8 cellular contexts compared by ENCODE assay signal in genomic region chr11:122983438-122984185, GRCh38. TPM values are rescaled to one million over a fixed set of nuclear protein-coding genes. Genes with fewer than 3 reads are reported as not detected.
DNase-seq lines count a peak whose midpoint lies in the region; ATAC-seq and TF ChIP-seq lines count a peak whose summit lies in the region.

No MANE protein-coding gene starts in this region.

- WGBS in thymus = 10% methylated on average over 26 of the region's 26 CpGs

- no peak overlapping the region for H3K27ac ChIP-seq in left lung
- no peak overlapping the region for H3K27ac ChIP-seq in thymus (ENCODE audit: low read depth)
- no peak overlapping the region for H3K27ac ChIP-seq in foreskin keratinocyte

- H3K27me3 ChIP-seq in left lung (peaks cover 89 to 100% of the 10 kb centered on the region in 2 donors), thymus (ENCODE audit: control insufficient read depth, insufficient read depth) (peaks cover 72% of the 10 kb centered on the region), foreskin keratinocyte (peaks cover 100% of the 10 kb centered on the region)

- H3K4me1 Mint-ChIP-seq in activated T-cell treated with anti-CD3 and anti-CD28 coated beads, Interleukin-2, amount 50 U/mL, for 24 hours (ENCODE audit: low read depth) = peaks cover 24% of the 10 kb centered on the region
- peaks cover 5% of the 10 kb centered on the region for H3K4me1 Mint-ChIP-seq in activated T-helper 2 cell treated with anti-CD3 and anti-CD28 coated beads, Interferon-gamma antibody, Interleukin-2, Interleukin-4, amounts not matched to agents 10 μg/mL and 5 μg/mL and 100 μg/mL, durations not matched to agents 14 hours and 24 hours and 36 hours (ENCODE audit: low read depth)

- no peak for ATAC-seq in left lung
- no peak for ATAC-seq in foreskin keratinocyte
- ATAC-seq in GM19395 (IDR thresholded peaks at IDR 0.05; ENCODE audit: unreplicated experiment) = no peak
- ATAC-seq in GM21529 (IDR thresholded peaks at IDR 0.05; ENCODE audit: unreplicated experiment) = no peak

- peaks cover 87% of the 10 kb centered on the region for H3K27me3 Mint-ChIP-seq in activated T-cell treated with anti-CD3 and anti-CD28 coated beads, Interleukin-2, amount 50 U/mL, for 24 hours
- H3K27me3 Mint-ChIP-seq in activated T-helper 2 cell treated with anti-CD3 and anti-CD28 coated beads, Interferon-gamma antibody, Interleukin-2, Interleukin-4, amounts not matched to agents 10 μg/mL and 5 μg/mL and 100 μg/mL, durations not matched to agents 14 hours and 24 hours and 36 hours (ENCODE audit: low read depth) = peaks cover 85% of the 10 kb centered on the region

- H3K4me1 ChIP-seq in left lung (peaks cover 3 to 17% of the 10 kb centered on the region in 2 donors), thymus (ENCODE audit: control insufficient read depth, insufficient read depth, low read length) (no peaks in the 10 kb centered on the region), foreskin keratinocyte (no peaks in the 10 kb centered on the region)

- H3K9me3 Mint-ChIP-seq in activated T-cell treated with anti-CD3 and anti-CD28 coated beads, Interleukin-2, amount 50 U/mL, for 24 hours = no peaks in the 10 kb centered on the region
- H3K9me3 Mint-ChIP-seq in activated T-helper 2 cell treated with anti-CD3 and anti-CD28 coated beads, Interferon-gamma antibody, Interleukin-2, Interleukin-4, amounts not matched to agents 10 μg/mL and 5 μg/mL and 100 μg/mL, durations not matched to agents 14 hours and 24 hours and 36 hours = no peaks in the 10 kb centered on the region

- peak overlapping the region; percentile 84 for H3K4me3 Mint-ChIP-seq in activated T-cell treated with anti-CD3 and anti-CD28 coated beads, Interleukin-2, amount 50 U/mL, for 24 hours
- H3K4me3 Mint-ChIP-seq in activated T-helper 2 cell treated with anti-CD3 and anti-CD28 coated beads, Interferon-gamma antibody, Interleukin-2, Interleukin-4, amounts not matched to agents 10 μg/mL and 5 μg/mL and 100 μg/mL, durations not matched to agents 14 hours and 24 hours and 36 hours (ENCODE audit: low read depth) = peak overlapping the region; percentile 37

- TF ChIP-seq CTCF in left lung (IDR thresholded peaks at IDR 0.05) = no peak
- no peak for TF ChIP-seq CTCF in foreskin keratinocyte (conservative IDR thresholded peaks at IDR 0.05)

- H3K36me3 Mint-ChIP-seq in activated T-cell treated with anti-CD3 and anti-CD28 coated beads, Interleukin-2, amount 50 U/mL, for 24 hours (ENCODE audit: low read depth) = peaks cover 1% of the 10 kb centered on the region
- H3K36me3 Mint-ChIP-seq in activated T-helper 2 cell treated with anti-CD3 and anti-CD28 coated beads, Interferon-gamma antibody, Interleukin-2, Interleukin-4, amounts not matched to agents 10 μg/mL and 5 μg/mL and 100 μg/mL, durations not matched to agents 14 hours and 24 hours and 36 hours (ENCODE audit: low read depth) = peaks cover 4% of the 10 kb centered on the region

- no peak for DNase-seq in activated T-cell treated with anti-CD3 and anti-CD28 coated beads, Interleukin-2, amount 50 U/mL, for 24 hours
- no peak for DNase-seq in activated T-cell treated with anti-CD3 and anti-CD28 coated beads, Interleukin-2, amount 50 U/mL, for 1 hour
- DNase-seq in activated T-helper 2 cell treated with anti-CD3 and anti-CD28 coated beads, Interferon-gamma antibody, Interleukin-2, Interleukin-4, amounts not matched to agents 10 μg/mL and 5 μg/mL and 100 μg/mL, durations not matched to agents 14 hours and 24 hours and 36 hours (ENCODE audit: low spot score) = no peak
- DNase-seq in left lung (no peak), foreskin keratinocyte (no peak)

- peak overlapping the region; percentile 49 to 55 for H3K4me3 ChIP-seq in left lung
- peak overlapping the region; percentile 43 for H3K4me3 ChIP-seq in thymus (ENCODE audit: low read length)

- intact Hi-C loops in activated T-helper 2 cell treated with anti-CD3 and anti-CD28 coated beads, Interferon-gamma antibody, Interleukin-2, Interleukin-4, amounts not matched to agents 10 μg/mL and 5 μg/mL and 100 μg/mL, durations not matched to agents 14 hours and 24 hours and 36 hours (cut with micrococcal nuclease) = loop anchor here (5.0 to 10.0 kb wide), 3 partner anchors 101 to 1881 kb away; partner anchors contain the start of genes CLMP, JHY and ROBO3
- intact Hi-C loops in left lung (cut with DNase I) = no loop called here

- no peaks in the 10 kb centered on the region for H3K9me3 ChIP-seq in left lung
- H3K9me3 ChIP-seq in thymus (ENCODE audit: control insufficient read depth) = peaks cover 1% of the 10 kb centered on the region

- H3K36me3 ChIP-seq in left lung (no peaks in the 10 kb centered on the region), thymus (ENCODE audit: control insufficient read depth, insufficient read depth) (no peaks in the 10 kb centered on the region)

- H3K27ac Mint-ChIP-seq in activated T-cell treated with anti-CD3 and anti-CD28 coated beads, Interleukin-2, amount 50 U/mL, for 24 hours = no peak overlapping the region
- no peak overlapping the region for H3K27ac Mint-ChIP-seq in activated T-helper 2 cell treated with anti-CD3 and anti-CD28 coated beads, Interferon-gamma antibody, Interleukin-2, Interleukin-4, amounts not matched to agents 10 μg/mL and 5 μg/mL and 100 μg/mL, durations not matched to agents 14 hours and 24 hours and 36 hours

RNA-seq across cellular contexts. Expression of gene BSX, which starts 2.0 kb away (rescaled TPM):
- not detected in 2 replicates for total RNA-seq in activated T-helper 2 cell treated with anti-CD3 and anti-CD28 coated beads, Interferon-gamma antibody, Interleukin-2, Interleukin-4, amounts not matched to agents 10 μg/mL and 5 μg/mL and 100 μg/mL, durations not matched to agents 14 hours and 24 hours and 36 hours
- total RNA-seq in left lung (not detected), foreskin keratinocyte (not detected in 2 replicates)
- polyA plus RNA-seq in thymus (not detected), foreskin keratinocyte (not detected in 2 replicates)
